9 cellular contexts compared by ENCODE assay signal in genomic region chr15:79090487-79091203, GRCh38. TPM values are rescaled to one million over a fixed set of nuclear protein-coding genes. Genes with fewer than 3 reads are reported as not detected.
DNase-seq lines count a peak whose midpoint lies in the region; ATAC-seq and TF ChIP-seq lines count a peak whose summit lies in the region.
"Had no signal": no experiment of that assay in that cellular context is flagged by ENCODE, and none has a peak within 500 bp of the region (broad histone marks: within the 10 kb centered on the region; RNA-seq: fewer than 3 reads in every experiment).

TSS of gene RASGRF1 (minus strand) at chr15:79090780. CDS start at chr15:79090498, 282 bp downstream.

- H2AFZ ChIP-seq in neural progenitor cell (replicated peaks), result peak within 1 kb of the TSS; percentile 78

- peak within 1 kb of the TSS; percentile 89 for H3K4me2 ChIP-seq in neural progenitor cell

- peak within 1 kb of the TSS; percentile 60 for H3K9ac ChIP-seq in endocrine pancreas (ENCODE audit: control insufficient read depth, insufficient read depth, low read length)
- H3K9ac ChIP-seq in neural progenitor cell, result no peak within 1 kb of the TSS

- H3K4me3 ChIP-seq in BE2C (ENCODE audit: low read depth, low read length) (peak within 1 kb of the TSS; percentile 38), LNCaP clone FGC (ENCODE audit: low read depth, low read length) (peak within 1 kb of the TSS; percentile 21; the same call in 1 of the 2 replicates), endocrine pancreas (ENCODE audit: control insufficient read depth, insufficient read depth, low read length) (no peak within 1 kb of the TSS), neural progenitor cell (peak within 1 kb of the TSS; percentile 52)

- TF ChIP-seq CTCF in BE2C (IDR thresholded peaks at IDR 0.05; ENCODE audit: low read depth, low read length) (no peak), LNCaP clone FGC (IDR thresholded peaks at IDR 0.05; ENCODE audit: control insufficient read depth, extremely low read depth, insufficient read depth) (no peak), neural progenitor cell (IDR thresholded peaks at IDR 0.05) (no peak)

- H3K27me3 ChIP-seq in BE2C (peaks cover 88% of the 10 kb centered on the region), endocrine pancreas (ENCODE audit: control insufficient read depth, insufficient read depth, low read length) (no peaks in the 10 kb centered on the region), neural progenitor cell (peaks cover 100% of the 10 kb centered on the region)

- DNase-seq in BE2C (peak; percentile 38), LNCaP clone FGC (ENCODE audit: low read depth) (no peak), neural progenitor cell (ENCODE audit: low spot score) (peak; percentile 74), cerebellar nuclear complex (lab: John Stamatoyannopoulos, UW) (no peak), AG08395 (ENCODE audit: low spot score) (no peak)

- peaks cover 39% of the 10 kb centered on the region for H4K20me1 ChIP-seq in neural progenitor cell (ENCODE audit: low read depth)

- peaks cover 76% of the 10 kb centered on the region for H3K27me3 Mint-ChIP-seq in neural progenitor cell (ENCODE audit: insufficient read depth, low read depth)

- H3K9me3 ChIP-seq in BE2C, result no peaks in the 10 kb centered on the region
- H3K9me3 ChIP-seq in endocrine pancreas (ENCODE audit: control insufficient read depth, low read length), result no peaks in the 10 kb centered on the region
- H3K9me3 ChIP-seq in neural progenitor cell (ENCODE audit: low read depth), result no peaks in the 10 kb centered on the region

- peak within 1 kb of the TSS; percentile 81 for H3K4me3 Mint-ChIP-seq in neural progenitor cell

- H3K4me1 Mint-ChIP-seq in neural progenitor cell, result peaks cover 11% of the 10 kb centered on the region

- H3K36me3 Mint-ChIP-seq in neural progenitor cell, result peaks cover 2% of the 10 kb centered on the region

- no peaks in the 10 kb centered on the region for H3K4me1 ChIP-seq in BE2C
- H3K4me1 ChIP-seq in endocrine pancreas (ENCODE audit: control insufficient read depth, insufficient read depth, low read length), result no peaks in the 10 kb centered on the region
- H3K4me1 ChIP-seq in neural progenitor cell, result peaks cover 14% of the 10 kb centered on the region

- H3K79me2 ChIP-seq in neural progenitor cell (ENCODE audit: low read depth), result no peaks in the 10 kb centered on the region

- H3K9me3 Mint-ChIP-seq in neural progenitor cell, result peaks cover 7% of the 10 kb centered on the region

- ATAC-seq in GM21526 (IDR thresholded peaks at IDR 0.05; ENCODE audit: low FRiP score, unreplicated experiment) (no peak), HG02571 (IDR thresholded peaks at IDR 0.05; ENCODE audit: unreplicated experiment) (no peak)

- no peak within 1 kb of the TSS for H3K27ac Mint-ChIP-seq in neural progenitor cell

- peaks cover 15% of the 10 kb centered on the region for H3F3A ChIP-seq in neural progenitor cell (ENCODE audit: low read depth)

- H3K36me3 ChIP-seq in BE2C (no peaks in the 10 kb centered on the region), endocrine pancreas (ENCODE audit: control insufficient read depth, insufficient read depth, low read length) (no peaks in the 10 kb centered on the region), neural progenitor cell (no peaks in the 10 kb centered on the region)

- H3K27ac ChIP-seq in neural progenitor cell, result no peak within 1 kb of the TSS

RNA-seq across cellular contexts. Expression of gene RASGRF1, which starts in this region (rescaled TPM):
- 0.15 TPM for polyA plus RNA-seq in BE2C (2012; ENCODE audit: insufficient read depth, insufficient read length, low read depth)
- total RNA-seq in neural progenitor cell (ENCODE audit: low replicate concordance), result 0.22 and 0.59 TPM in 2 replicates
- total RNA-seq: endothelial cell of umbilical vein had no signal

Comparison
In these comparisons a context has a peak if more than half of its experiments do, and no peak if none do; other contexts are left out.
1. Peak in DNase-seq, H3K4me3 ChIP-seq and H3K4me2 ChIP-seq in neural progenitor cell; RNA of the gene not detected or under 1 TPM.